Comparison of ENCODE assay signal across 24 cellular contexts in genomic region chr13:77047649-77048343, GRCh38. TPM values are rescaled to one million over a fixed set of nuclear protein-coding genes. Genes with fewer than 3 reads are reported as not detected.
A peak's percentile ranks its signal among the peaks of the same experiment; 100 is the strongest.
DNase-seq lines count a peak whose midpoint lies in the region; ATAC-seq lines count a peak whose summit lies in the region.
"Had no signal": no experiment of that assay in that cellular context is flagged by ENCODE, and none has a peak within 500 bp of the region (broad histone marks: within the 10 kb centered on the region; RNA-seq: fewer than 3 reads in every experiment).

No MANE protein-coding gene starts in this region.

- no peaks in the 10 kb centered on the region for H3K79me2 ChIP-seq in mesendoderm (ENCODE audit: control insufficient read depth, insufficient read depth, low read length)

- no peak overlapping the region for H3K4me3 Mint-ChIP-seq in activated T-cell treated with anti-CD3 and anti-CD28 coated beads, Interleukin-2, amount 50 U/mL, for 24 hours
- no peak overlapping the region for H3K4me3 Mint-ChIP-seq in activated naive CD8-positive, alpha-beta T cell treated with anti-CD3 and anti-CD28 coated beads, Interleukin-2, amount 10 ng/mL, durations not matched to agents 7 days and 5 days
- H3K4me3 Mint-ChIP-seq: activated CD4-positive, alpha-beta T cell treated with anti-CD3 and anti-CD28 coated beads, Interleukin-2, amount 10 ng/mL, durations not matched to agents 7 days and 5 days; brain had no signal

- ATAC-seq in activated naive CD8-positive, alpha-beta T cell treated with anti-CD3 and anti-CD28 coated beads, Interleukin-2, amount 10 ng/mL, durations not matched to agents 7 days and 5 days (ENCODE audit: low read depth), result no peak
- no peak for ATAC-seq in activated CD4-positive, CD25-positive, alpha-beta regulatory T cell treated with anti-CD3 and anti-CD28 coated beads, Interleukin-2, amount 50 U/mL, for 24 hours
- ATAC-seq: A549, HepG2, mucosa of descending colon had no signal

- DNase-seq in activated T-cell treated with anti-CD3 and anti-CD28 coated beads, Interleukin-2, amount 50 U/mL, for 24 hours, result no peak
- no peak for DNase-seq in activated T-cell treated with anti-CD3 and anti-CD28 coated beads, Interleukin-2, amount 50 U/mL, for 48 hours
- DNase-seq in activated naive CD8-positive, alpha-beta T cell treated with anti-CD3 and anti-CD28 coated beads, Interleukin-2, amount 10 ng/mL, durations not matched to agents 7 days and 5 days, result no peak
- DNase-seq in mesendoderm (peak; percentile 92), iPS-NIHi11 (ENCODE audit: low spot score) (no peak)
- no peak for DNase-seq in effector memory CD4-positive, alpha-beta T cell
- DNase-seq in effector CD4-positive, alpha-beta T cell, result no peak
- DNase-seq: activated CD4-positive, alpha-beta T cell treated with anti-CD3 and anti-CD28 coated beads, Interleukin-2, amount 10 ng/mL, durations not matched to agents 7 days and 5 days; activated CD8-positive, alpha-beta memory T cell treated with anti-CD3 and anti-CD28 coated beads, Interleukin-2, amount 50 U/mL, for 4 hours; effector CD8-positive, alpha-beta T cell; foreskin melanocyte; hippocampal formation; islet precursor cell; mucosa of descending colon; NCI-H1092; NCI-H187; NCI-H69; psoas muscle had no signal

- no peaks in the 10 kb centered on the region for H3K27me3 Mint-ChIP-seq in activated T-cell treated with anti-CD3 and anti-CD28 coated beads, Interleukin-2, amount 50 U/mL, for 24 hours
- no peaks in the 10 kb centered on the region for H3K27me3 Mint-ChIP-seq in activated naive CD8-positive, alpha-beta T cell treated with anti-CD3 and anti-CD28 coated beads, Interleukin-2, amount 10 ng/mL, durations not matched to agents 7 days and 5 days
- H3K27me3 Mint-ChIP-seq: activated CD4-positive, alpha-beta T cell treated with anti-CD3 and anti-CD28 coated beads, Interleukin-2, amount 10 ng/mL, durations not matched to agents 7 days and 5 days; brain had no signal

- no peaks in the 10 kb centered on the region for H3K9me3 ChIP-seq in effector memory CD4-positive, alpha-beta T cell (ENCODE audit: control insufficient read depth, low read length)
- H3K9me3 ChIP-seq: A549, esophagus muscularis mucosa, mucosa of descending colon, psoas muscle, upper lobe of left lung had no signal

- no peak overlapping the region for H3K23ac ChIP-seq in mesendoderm (ENCODE audit: low read length)

- H3K79me1 ChIP-seq in mesendoderm (ENCODE audit: low read length), result no peaks in the 10 kb centered on the region

- no peak overlapping the region for H2AK5ac ChIP-seq in mesendoderm (ENCODE audit: low read length)

- H3K27me3 ChIP-seq in mesendoderm (ENCODE audit: insufficient read depth, low read length, poor library complexity), result no peaks in the 10 kb centered on the region
- H3K27me3 ChIP-seq in effector memory CD4-positive, alpha-beta T cell (replicated peaks; ENCODE audit: control insufficient read depth, insufficient read depth, low read length, poor library complexity, severe bottlenecking), result no peaks in the 10 kb centered on the region
- H3K27me3 ChIP-seq: esophagus muscularis mucosa, upper lobe of left lung had no signal

- peak overlapping the region; percentile 30 for H3K56ac ChIP-seq in mesendoderm (ENCODE audit: low read length)

- POLR2A ChIA-PET in activated naive CD8-positive, alpha-beta T cell treated with anti-CD3 and anti-CD28 coated beads, Interleukin-2, amount 10 ng/mL, durations not matched to agents 7 days and 5 days (lab: Charles Lee), result no interaction called here

- no peak overlapping the region for H4K5ac ChIP-seq in mesendoderm (ENCODE audit: low read length)

- no peak overlapping the region for H4K8ac ChIP-seq in mesendoderm (ENCODE audit: low read depth, low read length)

- H3K9ac ChIP-seq in mesendoderm (ENCODE audit: low read length), result no peak overlapping the region

- peak overlapping the region; percentile 80 for H3K27ac Mint-ChIP-seq in activated T-cell treated with anti-CD3 and anti-CD28 coated beads, Interleukin-2, amount 50 U/mL, for 24 hours
- H3K27ac Mint-ChIP-seq in activated naive CD8-positive, alpha-beta T cell treated with anti-CD3 and anti-CD28 coated beads, Interleukin-2, amount 10 ng/mL, durations not matched to agents 7 days and 5 days, result peak overlapping the region; percentile 4
- H3K27ac Mint-ChIP-seq: activated CD4-positive, alpha-beta T cell treated with anti-CD3 and anti-CD28 coated beads, Interleukin-2, amount 10 ng/mL, durations not matched to agents 7 days and 5 days had no signal

- H3K9me3 Mint-ChIP-seq in activated T-cell treated with anti-CD3 and anti-CD28 coated beads, Interleukin-2, amount 50 U/mL, for 24 hours, result no peaks in the 10 kb centered on the region
- H3K9me3 Mint-ChIP-seq in activated naive CD8-positive, alpha-beta T cell treated with anti-CD3 and anti-CD28 coated beads, Interleukin-2, amount 10 ng/mL, durations not matched to agents 7 days and 5 days, result no peaks in the 10 kb centered on the region
- H3K9me3 Mint-ChIP-seq: activated CD4-positive, alpha-beta T cell treated with anti-CD3 and anti-CD28 coated beads, Interleukin-2, amount 10 ng/mL, durations not matched to agents 7 days and 5 days; brain had no signal

- H3K4me3 ChIP-seq in mesendoderm (ENCODE audit: low read length), result no peak overlapping the region
- H3K4me3 ChIP-seq in effector memory CD4-positive, alpha-beta T cell (ENCODE audit: insufficient read depth, low read depth, low read length, poor library complexity, severe bottlenecking), result no peak overlapping the region
- H3K4me3 ChIP-seq: A549, esophagus muscularis mucosa, mucosa of descending colon, psoas muscle, upper lobe of left lung had no signal

- H3K4me1 Mint-ChIP-seq in activated T-cell treated with anti-CD3 and anti-CD28 coated beads, Interleukin-2, amount 50 U/mL, for 24 hours (ENCODE audit: low read depth), result peaks cover 8% of the 10 kb centered on the region
- H3K4me1 Mint-ChIP-seq in activated naive CD8-positive, alpha-beta T cell treated with anti-CD3 and anti-CD28 coated beads, Interleukin-2, amount 10 ng/mL, durations not matched to agents 7 days and 5 days, result no peaks in the 10 kb centered on the region

- WGBS in mesendoderm (ENCODE audit: extremely low coverage, insufficient coverage, low lambda C conversion rate), result no CpG with 5 or more reads among the region's 8 CpGs

- H3K18ac ChIP-seq in mesendoderm (ENCODE audit: low read length), result peak overlapping the region; percentile 40

- no peak overlapping the region for H2BK15ac ChIP-seq in mesendoderm (replicated peaks; ENCODE audit: low read depth)

- peak overlapping the region; percentile 40 for H2BK5ac ChIP-seq in mesendoderm (ENCODE audit: low read length)

- H3K4me2 ChIP-seq in mesendoderm (ENCODE audit: low read length), result no peak overlapping the region
- H3K4me2 ChIP-seq: A549 had no signal

- H2BK120ac ChIP-seq in mesendoderm (ENCODE audit: low read depth, low read length), result no peak overlapping the region

- peaks cover 91% of the 10 kb centered on the region for H3K36me3 Mint-ChIP-seq in activated T-cell treated with anti-CD3 and anti-CD28 coated beads, Interleukin-2, amount 50 U/mL, for 24 hours (ENCODE audit: low read depth)
- H3K36me3 Mint-ChIP-seq in activated naive CD8-positive, alpha-beta T cell treated with anti-CD3 and anti-CD28 coated beads, Interleukin-2, amount 10 ng/mL, durations not matched to agents 7 days and 5 days, result peaks cover 45% of the 10 kb centered on the region

- H3K4me1 ChIP-seq in mesendoderm (ENCODE audit: control insufficient read depth, low read depth, low read length), result peaks cover 2% of the 10 kb centered on the region
- no peaks in the 10 kb centered on the region for H3K4me1 ChIP-seq in effector memory CD4-positive, alpha-beta T cell (ENCODE audit: control insufficient read depth, insufficient read depth, low read length, poor library complexity, severe bottlenecking)
- H3K4me1 ChIP-seq: A549 had no signal

- no peak overlapping the region for H3K4ac ChIP-seq in mesendoderm (ENCODE audit: low read depth, low read length)

- peak overlapping the region; percentile 64 for H3K27ac ChIP-seq in mesendoderm (ENCODE audit: low read depth, low read length)
- H3K27ac ChIP-seq in effector memory CD4-positive, alpha-beta T cell (ENCODE audit: insufficient read depth, low read length, poor library complexity, severe bottlenecking), result no peak overlapping the region
- H3K27ac ChIP-seq: A549, esophagus muscularis mucosa, psoas muscle, upper lobe of left lung had no signal

- no peaks in the 10 kb centered on the region for H3K36me3 ChIP-seq in mesendoderm (ENCODE audit: control insufficient read depth, insufficient read depth, low read length)
- peaks cover 47% of the 10 kb centered on the region for H3K36me3 ChIP-seq in effector memory CD4-positive, alpha-beta T cell (ENCODE audit: control insufficient read depth, insufficient read depth, low read length)

RNA-seq across cellular contexts. Expression of gene FBXL3, which starts 20.8 kb away (rescaled TPM):
- total RNA-seq in activated naive CD8-positive, alpha-beta T cell treated with anti-CD3 and anti-CD28 coated beads, Interleukin-2, amount 10 ng/mL, durations not matched to agents 7 days and 5 days, result 10 to 100 TPM; 46.1 to 47.7 TPM
- polyA plus RNA-seq in mesendoderm (2013, experiment 1 of 2), result 11.3 TPM
- 12.4 TPM for polyA plus RNA-seq in mesendoderm (2013, experiment 2 of 2)

RNA-seq across cellular contexts. Expression of gene CLN5, which starts 55.9 kb away (rescaled TPM):
- total RNA-seq in activated naive CD8-positive, alpha-beta T cell treated with anti-CD3 and anti-CD28 coated beads, Interleukin-2, amount 10 ng/mL, durations not matched to agents 7 days and 5 days, result 10 to 100 TPM; 15.4 to 18.9 TPM
- polyA plus RNA-seq in mesendoderm (2013, experiment 1 of 2), result 6.5 TPM
- 6.6 TPM for polyA plus RNA-seq in mesendoderm (2013, experiment 2 of 2)
